Comparison of ENCODE assay signal across 33 cellular contexts in the genomic region with DNA sequence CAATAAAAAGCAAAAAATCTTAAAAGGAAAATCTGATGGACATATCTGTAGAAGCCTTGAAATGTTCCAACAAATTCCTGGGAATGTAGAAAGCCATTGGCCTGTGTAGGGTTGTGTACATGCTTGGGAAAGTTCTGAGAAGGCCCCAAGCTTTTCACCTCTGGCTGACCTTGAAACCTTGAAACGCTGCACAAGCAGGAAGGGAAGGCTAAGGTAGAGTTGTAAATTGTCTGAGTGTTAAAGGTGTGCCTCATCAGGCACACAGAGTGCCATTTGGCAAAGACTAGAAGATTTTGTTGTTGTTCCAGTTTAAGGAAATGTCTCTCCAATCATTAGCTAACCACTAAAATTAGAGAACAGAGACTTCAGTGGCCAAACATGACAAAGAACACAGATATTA. TPM values are rescaled to one million over a fixed set of nuclear protein-coding genes. Genes with fewer than 3 reads are reported as not detected.
"Had no signal": no experiment of that assay in that cellular context is flagged by ENCODE, and none has a peak within 500 bp of the region (broad histone marks: within the 10 kb centered on the region; RNA-seq: fewer than 3 reads in every experiment).

No MANE protein-coding gene starts in this region.

- H3K4me3 ChIP-seq: neural progenitor cell, ovary, psoas muscle, right lobe of liver, skin epidermis, smooth muscle cell, spleen, suprapubic skin, testis, tibial artery, upper lobe of left lung, vagina had no signal

- H3K36me3 ChIP-seq: neural progenitor cell, ovary, right lobe of liver, spleen, suprapubic skin, tibial artery, upper lobe of left lung, vagina had no signal

- H3K27me3 ChIP-seq: neural progenitor cell, ovary, right lobe of liver, spleen, suprapubic skin, testis, tibial artery, upper lobe of left lung, vagina had no signal

- ATAC-seq: naive thymus-derived CD4-positive, alpha-beta T cell; natural killer cell; psoas muscle; right cardiac atrium; right lobe of liver; stimulated activated memory B cell treated with anti-CD40 and anti-IgM and Interleukin-4, amounts not matched to agents 10 μg/mL and 1 μg/mL and 100 μg/mL, for 72 hours; stimulated activated naive CD8-positive, alpha-beta T cell treated with anti-CD3 and anti-CD28 coated beads, Interleukin-15, amount 100 ng/mL, for 72 hours; stimulated activated naive CD8-positive, alpha-beta T cell treated with anti-CD3 and anti-CD28 coated beads, Interleukin-15, Interleukin-2, amounts not matched to agents 100 U/mL and 50 U/mL, for 24 hours had no signal

- H3K9me3 ChIP-seq: ovary, psoas muscle, right lobe of liver, suprapubic skin, testis had no signal

- H2AFZ ChIP-seq: neural progenitor cell, parathyroid adenoma had no signal

- H3K27ac ChIP-seq: neural progenitor cell, ovary, parathyroid adenoma, psoas muscle, right lobe of liver, skin epidermis, spleen, suprapubic skin, testis, tibial artery, upper lobe of left lung, vagina had no signal

- FAIRE-seq: urothelium cell line had no signal

- DNase-seq: naive thymus-derived CD4-positive, alpha-beta T cell; natural killer cell; occipital lobe; ovary; psoas muscle; right cardiac atrium; right lobe of liver; spleen; stimulated activated CD4-positive, alpha-beta T cell treated with anti-CD3 and anti-CD28 coated beads, Interleukin-12 subunit alpha, Interleukin-12 subunit beta, amount 100 ng/mL, for 4 hours; stimulated activated CD4-positive, alpha-beta T cell treated with anti-CD3 and anti-CD28 coated beads, Interleukin-1b, Interleukin-23, amount 100 ng/mL, for 48 hours; stimulated activated CD4-positive, alpha-beta T cell treated with anti-CD3 and anti-CD28 coated beads, Interleukin-4, amount 100 ng/mL, for 1 hour; stimulated activated CD4-positive, alpha-beta T cell treated with anti-CD3 and anti-CD28 coated beads, Interleukin-4, amount 100 ng/mL, for 4 hours; stimulated activated CD8-positive, alpha-beta memory T cell treated with anti-CD3 and anti-CD28 coated beads, Interleukin-4, amount 100 ng/mL, for 48 hours; stimulated activated naive CD4-positive, alpha-beta T cell; stimulated activated naive CD8-positive, alpha-beta T cell treated with anti-CD3 and anti-CD28 coated beads, Interleukin-15, amount 100 ng/mL, for 72 hours; stimulated activated naive CD8-positive, alpha-beta T cell treated with anti-CD3 and anti-CD28 coated beads, Interleukin-15, Interleukin-2, amounts not matched to agents 100 U/mL and 50 U/mL, for 24 hours; substantia nigra; testis; tibial artery; trophoblast cell; upper lobe of left lung had no signal

- H3K4me1 ChIP-seq: neural progenitor cell, parathyroid adenoma, psoas muscle, right lobe of liver, spleen, suprapubic skin, tibial artery, upper lobe of left lung, vagina had no signal

- H3K79me2 ChIP-seq: parathyroid adenoma had no signal

- H3K4me2 ChIP-seq: neural progenitor cell, smooth muscle cell had no signal

- H3K9ac ChIP-seq: neural progenitor cell, parathyroid adenoma had no signal

RNA-seq across cellular contexts. Expression of gene TSKS, which starts 10.4 kb away (rescaled TPM):
- total RNA-seq: osteoblast, progenitor cell of endocrine pancreas, renal cortical epithelial cell, right lobe of liver, smooth muscle cell had no signal
- polyA plus RNA-seq: neural cell, smooth muscle cell had no signal
